Comparison of ENCODE assay signal across 20 cellular contexts in genomic region chr2:8236391-8236790, GRCh38.
"Had no signal": no experiment of that assay in that cellular context is flagged by ENCODE, and none has a peak within 500 bp of the region (broad histone marks: within the 10 kb centered on the region; RNA-seq: fewer than 3 reads in every experiment).

No MANE protein-coding gene starts in this region.

- H3K4me2 ChIP-seq: PC-9 had no signal

- H3K4me3 ChIP-seq: PC-9 had no signal

- H3K27ac ChIP-seq: PC-9 had no signal

- H2AFZ ChIP-seq: PC-9 had no signal

- DNase-seq: activated B cell treated with CpG ODN at 0.5 μM for 24 hours; activated CD4-positive, alpha-beta T cell treated with anti-CD3 and anti-CD28 coated beads for 1 hour; activated CD4-positive, alpha-beta T cell treated with anti-CD3 and anti-CD28 coated beads, Interleukin-2, amount 10 ng/mL, durations not matched to agents 24 days and 14 days; activated CD4-positive, alpha-beta T cell treated with anti-CD3 and anti-CD28 coated beads, Interleukin-2, amount 50 U/mL, for 48 hours; activated CD8-positive, alpha-beta memory T cell treated with anti-CD3 and anti-CD28 coated beads for 24 hours; activated gamma-delta T cell; activated naive CD4-positive, alpha-beta T cell treated with anti-CD3 and anti-CD28 coated beads, Interleukin-2, amount 10 ng/mL, durations not matched to agents 7 days and 5 days; activated naive CD8-positive, alpha-beta T cell treated with anti-CD3 and anti-CD28 coated beads for 36 hours; activated T-cell treated with anti-CD3 and anti-CD28 coated beads, Interleukin-2, amount 50 U/mL, for 4 hours; KBM-7; NCI-H1048; NCI-H146; NCI-H187 treated with DMSO at 0.1 percent for 48 hours; NCI-H2081 treated with DMSO at 0.1 percent for 48 hours; NCI-H446; NCI-H524; PC-9; SIG-M5; T-helper 17 cell; T-helper 9 cell had no signal

- H3K27me3 Mint-ChIP-seq: T-helper 17 cell had no signal

- H3K27ac Mint-ChIP-seq: activated B cell treated with CpG ODN at 0.5 μM for 24 hours; activated CD4-positive, alpha-beta T cell treated with anti-CD3 and anti-CD28 coated beads, Interleukin-2, amount 10 ng/mL, durations not matched to agents 24 days and 14 days; activated naive CD4-positive, alpha-beta T cell treated with anti-CD3 and anti-CD28 coated beads, Interleukin-2, amount 10 ng/mL, durations not matched to agents 7 days and 5 days; activated naive CD8-positive, alpha-beta T cell treated with anti-CD3 and anti-CD28 coated beads for 36 hours; T-helper 17 cell had no signal

- H3K9me3 Mint-ChIP-seq: activated B cell treated with CpG ODN at 0.5 μM for 24 hours; activated naive CD4-positive, alpha-beta T cell treated with anti-CD3 and anti-CD28 coated beads, Interleukin-2, amount 10 ng/mL, durations not matched to agents 7 days and 5 days; activated naive CD8-positive, alpha-beta T cell treated with anti-CD3 and anti-CD28 coated beads for 36 hours; activated T-cell treated with anti-CD3 and anti-CD28 coated beads, Interleukin-2, amount 50 U/mL, for 4 hours had no signal

- H3K4me3 Mint-ChIP-seq: activated B cell treated with CpG ODN at 0.5 μM for 24 hours; activated CD4-positive, alpha-beta T cell treated with anti-CD3 and anti-CD28 coated beads, Interleukin-2, amount 10 ng/mL, durations not matched to agents 24 days and 14 days; activated naive CD4-positive, alpha-beta T cell treated with anti-CD3 and anti-CD28 coated beads, Interleukin-2, amount 10 ng/mL, durations not matched to agents 7 days and 5 days; activated naive CD8-positive, alpha-beta T cell treated with anti-CD3 and anti-CD28 coated beads for 36 hours; activated T-cell treated with anti-CD3 and anti-CD28 coated beads, Interleukin-2, amount 50 U/mL, for 4 hours; T-helper 17 cell had no signal

- H3K36me3 Mint-ChIP-seq: activated naive CD4-positive, alpha-beta T cell treated with anti-CD3 and anti-CD28 coated beads, Interleukin-2, amount 10 ng/mL, durations not matched to agents 7 days and 5 days; activated naive CD8-positive, alpha-beta T cell treated with anti-CD3 and anti-CD28 coated beads for 36 hours had no signal

- ATAC-seq: activated T-cell treated with anti-CD3 and anti-CD28 coated beads, Interleukin-2, amount 50 U/mL, for 4 hours; T-helper 17 cell had no signal
